Comparison of ENCODE assay signal across 31 cellular contexts in genomic region chr13:55990631-55991030, GRCh38.
"Had no signal": no experiment of that assay in that cellular context is flagged by ENCODE, and none has a peak within 500 bp of the region (broad histone marks: within the 10 kb centered on the region; RNA-seq: fewer than 3 reads in every experiment).

No MANE protein-coding gene starts in this region.

- H3K4me3 Mint-ChIP-seq: natural killer cell; nephron; neural progenitor cell; stimulated activated memory B cell treated with anti-CD40 and anti-IgM and Interleukin-4, amounts not matched to agents 10 μg/mL and 1 μg/mL and 100 μg/mL, for 72 hours; stimulated activated naive CD8-positive, alpha-beta T cell treated with anti-CD3 and anti-CD28 coated beads, Interleukin-15, amount 100 ng/mL, for 72 hours; type B pancreatic cell had no signal

- H3K4me1 Mint-ChIP-seq: natural killer cell; nephron; stimulated activated memory B cell treated with anti-CD40 and anti-IgM and Interleukin-4, amounts not matched to agents 10 μg/mL and 1 μg/mL and 100 μg/mL, for 72 hours; stimulated activated naive CD8-positive, alpha-beta T cell treated with anti-CD3 and anti-CD28 coated beads, Interleukin-15, amount 100 ng/mL, for 72 hours had no signal

- H2AFZ ChIP-seq: neural progenitor cell, parathyroid adenoma had no signal

- H3K27me3 Mint-ChIP-seq: progenitor cell of endocrine pancreas; stimulated activated memory B cell treated with anti-CD40 and anti-IgM and Interleukin-4, amounts not matched to agents 10 μg/mL and 1 μg/mL and 100 μg/mL, for 72 hours; stimulated activated naive CD8-positive, alpha-beta T cell treated with anti-CD3 and anti-CD28 coated beads, Interleukin-15, amount 100 ng/mL, for 72 hours; type B pancreatic cell had no signal

- DNase-seq: natural killer cell; occipital lobe; ovary; posterior cingulate gyrus; psoas muscle; right cardiac atrium; spleen; stimulated activated CD4-positive, alpha-beta T cell treated with anti-CD3 and anti-CD28 coated beads, Interleukin-12 subunit alpha, Interleukin-12 subunit beta, amount 100 ng/mL, for 4 hours; stimulated activated CD4-positive, alpha-beta T cell treated with anti-CD3 and anti-CD28 coated beads, Interleukin-1b, Interleukin-23, amount 100 ng/mL, for 48 hours; stimulated activated CD4-positive, alpha-beta T cell treated with anti-CD3 and anti-CD28 coated beads, Interleukin-4, amount 100 ng/mL, for 1 hour; stimulated activated CD4-positive, alpha-beta T cell treated with anti-CD3 and anti-CD28 coated beads, Interleukin-4, amount 100 ng/mL, for 4 hours; stimulated activated CD8-positive, alpha-beta memory T cell treated with anti-CD3 and anti-CD28 coated beads, Interleukin-4, amount 100 ng/mL, for 48 hours; stimulated activated naive CD4-positive, alpha-beta T cell; stimulated activated naive CD8-positive, alpha-beta T cell treated with anti-CD3 and anti-CD28 coated beads, Interleukin-15, amount 100 ng/mL, for 72 hours; stimulated activated naive CD8-positive, alpha-beta T cell treated with anti-CD3 and anti-CD28 coated beads, Interleukin-15, Interleukin-2, amounts not matched to agents 100 U/mL and 50 U/mL, for 24 hours; substantia nigra; testis; tibial artery; transverse colon; upper lobe of right lung; uterus had no signal

- H3K9me3 ChIP-seq: ovary, psoas muscle, testis, tibial artery, upper lobe of right lung had no signal

- H3K36me3 ChIP-seq: neural progenitor cell, ovary, spleen, suprapubic skin, tibial artery, transverse colon, upper lobe of right lung had no signal

- H3K79me2 ChIP-seq: parathyroid adenoma had no signal

- H3K9ac ChIP-seq: neural progenitor cell, parathyroid adenoma had no signal

- ATAC-seq: natural killer cell; psoas muscle; right cardiac atrium; sciatic nerve; stimulated activated memory B cell treated with anti-CD40 and anti-IgM and Interleukin-4, amounts not matched to agents 10 μg/mL and 1 μg/mL and 100 μg/mL, for 72 hours; stimulated activated naive CD8-positive, alpha-beta T cell treated with anti-CD3 and anti-CD28 coated beads, Interleukin-15, amount 100 ng/mL, for 72 hours; stimulated activated naive CD8-positive, alpha-beta T cell treated with anti-CD3 and anti-CD28 coated beads, Interleukin-15, Interleukin-2, amounts not matched to agents 100 U/mL and 50 U/mL, for 24 hours; upper lobe of right lung had no signal

- H3K27ac Mint-ChIP-seq: natural killer cell; nephron; neural progenitor cell; progenitor cell of endocrine pancreas; stimulated activated memory B cell treated with anti-CD40 and anti-IgM and Interleukin-4, amounts not matched to agents 10 μg/mL and 1 μg/mL and 100 μg/mL, for 72 hours; stimulated activated naive CD8-positive, alpha-beta T cell treated with anti-CD3 and anti-CD28 coated beads, Interleukin-15, amount 100 ng/mL, for 72 hours; type B pancreatic cell had no signal

- H3K4me1 ChIP-seq: neural progenitor cell, parathyroid adenoma, psoas muscle, spleen, suprapubic skin, testis, tibial artery, transverse colon, upper lobe of right lung, uterus had no signal

- H3K27me3 ChIP-seq: neural progenitor cell, ovary, spleen, suprapubic skin, testis, tibial artery, transverse colon, upper lobe of right lung, uterus had no signal

- H3K9me3 Mint-ChIP-seq: nephron, type B pancreatic cell had no signal

- H3K27ac ChIP-seq: neural progenitor cell, ovary, parathyroid adenoma, psoas muscle, skin epidermis, spleen, suprapubic skin, testis, tibial artery, transverse colon, upper lobe of right lung, uterus had no signal

- H3K4me3 ChIP-seq: neural progenitor cell, ovary, psoas muscle, skin epidermis, smooth muscle cell, spleen, suprapubic skin, testis, tibial artery, transverse colon, upper lobe of right lung, uterus had no signal

- H3K36me3 Mint-ChIP-seq: natural killer cell; neural progenitor cell; stimulated activated memory B cell treated with anti-CD40 and anti-IgM and Interleukin-4, amounts not matched to agents 10 μg/mL and 1 μg/mL and 100 μg/mL, for 72 hours; type B pancreatic cell had no signal

- H3K4me2 ChIP-seq: neural progenitor cell, smooth muscle cell had no signal
